9 cellular contexts compared by ENCODE assay signal in the genomic region with DNA sequence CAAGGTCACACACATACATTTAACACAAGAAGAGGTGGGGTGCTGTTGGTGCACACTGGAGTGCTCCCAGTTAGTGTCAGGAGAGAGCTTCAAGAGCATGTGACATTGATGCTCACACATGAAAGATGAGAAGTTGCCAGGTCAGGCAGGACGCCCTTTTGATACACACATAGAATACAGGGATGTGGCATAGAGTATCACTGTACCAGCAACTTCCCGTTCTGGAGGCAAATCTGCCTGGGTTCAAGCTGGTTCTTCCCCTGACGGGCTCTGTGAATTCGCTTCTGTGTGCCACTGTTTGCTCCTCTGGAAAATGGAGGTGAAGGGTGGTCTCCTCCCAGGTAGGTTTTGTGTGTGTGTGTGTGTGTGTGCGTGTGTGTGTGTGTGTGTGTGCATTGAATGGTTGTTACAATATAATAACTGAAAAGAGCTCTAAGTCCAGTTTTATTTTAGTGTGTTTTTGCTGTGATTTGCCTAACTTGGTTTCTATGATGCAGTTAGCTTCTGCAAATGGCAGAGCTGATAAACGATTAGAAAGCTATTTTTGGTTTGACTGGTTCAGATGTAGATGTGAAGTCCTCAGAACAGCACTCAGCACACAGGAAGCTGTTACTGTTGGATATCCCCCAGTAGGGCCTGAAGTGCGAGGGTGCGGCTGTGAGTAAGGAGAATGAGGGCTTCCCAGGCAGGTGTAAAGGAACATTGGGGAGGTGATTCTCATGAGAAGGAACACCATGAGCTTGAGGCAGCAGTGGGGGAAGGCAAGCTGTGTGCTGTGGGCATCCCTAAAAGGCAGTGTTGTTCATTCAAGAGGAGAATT. TPM values are rescaled to one million over a fixed set of nuclear protein-coding genes. Genes with fewer than 3 reads are reported as not detected.
DNase-seq lines count a peak whose midpoint lies in the region; ATAC-seq and TF ChIP-seq lines count a peak whose summit lies in the region.
"Had no signal": no experiment of that assay in that cellular context is flagged by ENCODE, and none has a peak within 500 bp of the region (broad histone marks: within the 10 kb centered on the region; RNA-seq: fewer than 3 reads in every experiment).

No MANE protein-coding gene starts in this region.

- ATAC-seq in GM18868 (IDR thresholded peaks at IDR 0.05; ENCODE audit: unreplicated experiment), result peak; percentile 67
- peak; percentile 61 to 62 for ATAC-seq in natural killer cell treated with Interleukin-12 subunit alpha and Interleukin-12 subunit beta and Interleukin-15 and Interleukin-18, amount 100 ng/mL, for 72 hours

- DNase-seq in HFFc6 (no peak), NCI-H128 (lab: John Stamatoyannopoulos, UW; ENCODE audit: unreplicated experiment) (no peak), NCI-H748 (lab: John Stamatoyannopoulos, UW; ENCODE audit: unreplicated experiment) (no peak), A172 (ENCODE audit: low spot score) (no peak), GOT3 (lab: John Stamatoyannopoulos, UW) (no peak)
- no peak for DNase-seq in activated CD4-positive, alpha-beta memory T cell treated with anti-CD3 and anti-CD28 coated beads, Interleukin-2, amount 10 ng/mL, durations not matched to agents 7 days and 5 days
- no peak for DNase-seq in natural killer cell treated with Interleukin-12 subunit alpha and Interleukin-12 subunit beta and Interleukin-15 and Interleukin-18, amount 100 ng/mL, for 72 hours (ENCODE audit: low spot score)
- DNase-seq: effector CD4-positive, alpha-beta T cell had no signal

- TF ChIP-seq CTCF in HFFc6 (IDR thresholded peaks at IDR 0.05), result no peak

- POLR2A ChIA-PET in activated CD4-positive, alpha-beta memory T cell treated with anti-CD3 and anti-CD28 coated beads, Interleukin-2, amount 10 ng/mL, durations not matched to agents 7 days and 5 days (lab: Charles Lee), result interaction anchor here (0.7 to 0.8 kb wide), 2 partner anchors 13 to 72 kb away, joined by 3 read pairs; no protein-coding TSS in a partner anchor

- no peaks in the 10 kb centered on the region for H3K9me3 Mint-ChIP-seq in HFFc6
- H3K9me3 Mint-ChIP-seq in activated CD4-positive, alpha-beta memory T cell treated with anti-CD3 and anti-CD28 coated beads, Interleukin-2, amount 10 ng/mL, durations not matched to agents 7 days and 5 days, result no peaks in the 10 kb centered on the region
- H3K9me3 Mint-ChIP-seq in natural killer cell treated with Interleukin-12 subunit alpha and Interleukin-12 subunit beta and Interleukin-15 and Interleukin-18, amount 100 ng/mL, for 72 hours, result no peaks in the 10 kb centered on the region

- peak overlapping the region; percentile 52; the same call in 1 of the 2 replicates for H3K27ac Mint-ChIP-seq in HFFc6
- peak overlapping the region; percentile 48 for H3K27ac Mint-ChIP-seq in activated CD4-positive, alpha-beta memory T cell treated with anti-CD3 and anti-CD28 coated beads, Interleukin-2, amount 10 ng/mL, durations not matched to agents 7 days and 5 days
- peak overlapping the region; percentile 27 to 84 for H3K27ac Mint-ChIP-seq in natural killer cell treated with Interleukin-12 subunit alpha and Interleukin-12 subunit beta and Interleukin-15 and Interleukin-18, amount 100 ng/mL, for 72 hours

- peaks cover 42% of the 10 kb centered on the region for H3K4me1 Mint-ChIP-seq in HFFc6 (ENCODE audit: low read depth)
- H3K4me1 Mint-ChIP-seq in activated CD4-positive, alpha-beta memory T cell treated with anti-CD3 and anti-CD28 coated beads, Interleukin-2, amount 10 ng/mL, durations not matched to agents 7 days and 5 days, result peaks cover 42% of the 10 kb centered on the region
- H3K4me1 Mint-ChIP-seq in natural killer cell treated with Interleukin-12 subunit alpha and Interleukin-12 subunit beta and Interleukin-15 and Interleukin-18, amount 100 ng/mL, for 72 hours (ENCODE audit: low read depth in 2 of 2), result peaks cover 44 to 46% of the 10 kb centered on the region in 2 donors

- peaks cover 5% of the 10 kb centered on the region; the same call in 1 of the 2 replicates for H3K36me3 Mint-ChIP-seq in HFFc6 (ENCODE audit: low read depth)
- H3K36me3 Mint-ChIP-seq in activated CD4-positive, alpha-beta memory T cell treated with anti-CD3 and anti-CD28 coated beads, Interleukin-2, amount 10 ng/mL, durations not matched to agents 7 days and 5 days (ENCODE audit: low read depth), result peaks cover 4% of the 10 kb centered on the region
- H3K36me3 Mint-ChIP-seq in natural killer cell treated with Interleukin-12 subunit alpha and Interleukin-12 subunit beta and Interleukin-15 and Interleukin-18, amount 100 ng/mL, for 72 hours, result no peaks in the 10 kb centered on the region

- CTCF ChIA-PET in activated CD4-positive, alpha-beta memory T cell treated with anti-CD3 and anti-CD28 coated beads, Interleukin-2, amount 10 ng/mL, durations not matched to agents 7 days and 5 days (lab: Charles Lee), result interaction anchor here (0.8 to 1.4 kb wide), 4 partner anchors 10 to 69 kb away, joined by 3 to 5 read pairs (median 4); no protein-coding TSS in a partner anchor

- no peaks in the 10 kb centered on the region for H3K27me3 Mint-ChIP-seq in HFFc6 (ENCODE audit: insufficient read depth)
- no peaks in the 10 kb centered on the region for H3K27me3 Mint-ChIP-seq in activated CD4-positive, alpha-beta memory T cell treated with anti-CD3 and anti-CD28 coated beads, Interleukin-2, amount 10 ng/mL, durations not matched to agents 7 days and 5 days
- H3K27me3 Mint-ChIP-seq in natural killer cell treated with Interleukin-12 subunit alpha and Interleukin-12 subunit beta and Interleukin-15 and Interleukin-18, amount 100 ng/mL, for 72 hours, result no peaks in the 10 kb centered on the region

- H3K4me3 Mint-ChIP-seq in HFFc6, result no peak overlapping the region
- no peak overlapping the region for H3K4me3 Mint-ChIP-seq in activated CD4-positive, alpha-beta memory T cell treated with anti-CD3 and anti-CD28 coated beads, Interleukin-2, amount 10 ng/mL, durations not matched to agents 7 days and 5 days
- peak overlapping the region; percentile 60 for H3K4me3 Mint-ChIP-seq in natural killer cell treated with Interleukin-12 subunit alpha and Interleukin-12 subunit beta and Interleukin-15 and Interleukin-18, amount 100 ng/mL, for 72 hours

RNA-seq across cellular contexts. Expression of gene HIVEP1, which starts 53.4 kb away (rescaled TPM):
- 10 to 100 TPM; 10.3 to 19.9 (median 11.8) TPM for total RNA-seq in HFFc6 (2021; fragmentation: NEBNext Ultra II Directional; extraction: Animal tissue kit (Norgen Biotek cat#: 25700))
- 10 to 100 TPM; 21.7 to 27.8 TPM for total RNA-seq in activated CD4-positive, alpha-beta memory T cell treated with anti-CD3 and anti-CD28 coated beads, Interleukin-2, amount 10 ng/mL, durations not matched to agents 7 days and 5 days
- total RNA-seq in natural killer cell treated with Interleukin-12 subunit alpha and Interleukin-12 subunit beta and Interleukin-15 and Interleukin-18, amount 100 ng/mL, for 72 hours, result 10 to 100 TPM; 28.3 to 39.4 TPM
- total RNA-seq in A172 (2014; rRNA removed; shearing (Covaris generic)), result 18.9 and 32.2 TPM in 2 replicates
